ENCODE assay signal across 1 cellular context in the genomic region with DNA sequence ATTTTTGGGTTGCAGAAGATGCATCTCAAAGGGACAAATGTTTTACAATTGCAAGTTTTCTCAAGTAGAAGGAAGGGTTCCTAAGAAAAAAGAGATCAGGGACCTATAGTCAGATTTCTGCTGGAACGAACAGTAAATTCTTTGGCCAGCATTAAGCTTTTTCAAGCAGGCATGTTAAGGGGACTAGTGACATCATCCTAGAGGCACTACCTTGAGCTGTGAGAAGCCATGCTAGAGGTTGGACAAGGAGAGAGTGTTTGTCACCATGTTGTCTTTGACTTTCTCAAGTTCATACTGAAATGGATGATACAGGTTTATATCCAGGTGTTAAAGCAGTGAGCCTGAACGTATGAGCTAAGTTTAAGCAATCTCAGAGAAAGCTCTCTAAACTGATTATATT.
TF ChIP-seq lines count a peak whose summit lies in the region.

No MANE protein-coding gene starts in this region.

TF ChIP-seq in HepG2, 621 proteins besides CTCF, POLR2A, EP300 and RAD21 (continued from another document):
- TF ChIP-seq, protein P1, sequence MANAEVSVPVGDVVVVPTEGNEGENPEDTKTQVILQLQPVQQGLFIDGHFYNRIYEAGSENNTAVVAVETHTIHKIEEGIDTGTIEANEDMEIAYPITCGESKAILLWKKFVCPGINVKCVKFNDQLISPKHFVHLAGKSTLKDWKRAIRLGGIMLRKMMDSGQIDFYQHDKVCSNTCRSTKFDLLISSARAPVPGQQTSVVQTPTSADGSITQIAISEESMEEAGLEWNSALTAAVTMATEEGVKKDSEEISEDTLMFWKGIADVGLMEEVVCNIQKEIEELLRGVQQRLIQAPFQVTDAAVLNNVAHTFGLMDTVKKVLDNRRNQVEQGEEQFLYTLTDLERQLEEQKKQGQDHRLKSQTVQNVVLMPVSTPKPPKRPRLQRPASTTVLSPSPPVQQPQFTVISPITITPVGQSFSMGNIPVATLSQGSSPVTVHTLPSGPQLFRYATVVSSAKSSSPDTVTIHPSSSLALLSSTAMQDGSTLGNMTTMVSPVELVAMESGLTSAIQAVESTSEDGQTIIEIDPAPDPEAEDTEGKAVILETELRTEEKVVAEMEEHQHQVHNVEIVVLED (CRISPR knock-in tag; IDR thresholded peaks at IDR 0.05; ENCODE audit: borderline replicate concordance) = no peak
- TF ChIP-seq, protein P2, sequence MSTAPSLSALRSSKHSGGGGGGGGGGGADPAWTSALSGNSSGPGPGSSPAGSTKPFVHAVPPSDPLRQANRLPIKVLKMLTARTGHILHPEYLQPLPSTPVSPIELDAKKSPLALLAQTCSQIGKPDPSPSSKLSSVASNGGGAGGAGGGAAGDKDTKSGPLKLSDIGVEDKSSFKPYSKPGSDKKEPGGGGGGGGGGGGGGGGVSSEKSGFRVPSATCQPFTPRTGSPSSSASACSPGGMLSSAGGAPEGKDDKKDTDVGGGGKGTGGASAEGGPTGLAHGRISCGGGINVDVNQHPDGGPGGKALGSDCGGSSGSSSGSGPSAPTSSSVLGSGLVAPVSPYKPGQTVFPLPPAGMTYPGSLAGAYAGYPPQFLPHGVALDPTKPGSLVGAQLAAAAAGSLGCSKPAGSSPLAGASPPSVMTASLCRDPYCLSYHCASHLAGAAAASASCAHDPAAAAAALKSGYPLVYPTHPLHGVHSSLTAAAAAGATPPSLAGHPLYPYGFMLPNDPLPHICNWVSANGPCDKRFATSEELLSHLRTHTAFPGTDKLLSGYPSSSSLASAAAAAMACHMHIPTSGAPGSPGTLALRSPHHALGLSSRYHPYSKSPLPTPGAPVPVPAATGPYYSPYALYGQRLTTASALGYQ (CRISPR knock-in tag; IDR thresholded peaks at IDR 0.05) = peak; percentile 38; the same call in 1 of the 2 replicates
- TF ChIP-seq, protein P3, sequence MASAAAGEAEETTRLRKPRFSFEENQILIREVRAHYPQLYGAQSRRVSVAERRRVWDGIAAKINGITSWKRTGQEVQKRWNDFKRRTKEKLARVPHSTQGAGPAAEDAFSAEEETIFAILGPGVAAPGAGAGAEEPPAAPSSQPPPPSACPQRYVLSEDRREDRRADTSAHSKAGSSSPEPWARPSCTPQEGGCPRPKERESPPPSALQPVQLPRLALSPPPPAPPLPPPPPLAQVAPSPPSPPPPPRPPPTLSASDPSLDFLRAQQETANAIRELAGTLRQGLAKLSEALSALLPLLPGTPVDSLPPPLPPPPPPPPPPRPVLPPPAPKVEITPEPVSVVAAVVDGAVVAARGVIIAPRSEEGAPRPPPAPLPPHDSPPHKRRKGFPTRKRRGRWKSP (CRISPR knock-in tag; IDR thresholded peaks at IDR 0.05) = 0 out of 2 replicates have a peak, but pooled peaks have one; percentile 6
- TF ChIP-seq, protein P4, sequence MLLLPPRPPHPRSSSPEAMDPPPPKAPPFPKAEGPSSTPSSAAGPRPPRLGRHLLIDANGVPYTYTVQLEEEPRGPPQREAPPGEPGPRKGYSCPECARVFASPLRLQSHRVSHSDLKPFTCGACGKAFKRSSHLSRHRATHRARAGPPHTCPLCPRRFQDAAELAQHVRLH (CRISPR knock-in tag; IDR thresholded peaks at IDR 0.05; ENCODE audit: borderline replicate concordance, low read depth) = 0 out of 2 replicates have a peak, but pooled peaks have one; percentile 5
- TF ChIP-seq RBFOX2 (IDR thresholded peaks at IDR 0.05; ENCODE audit: low read depth, low read length) = 0 out of 2 replicates have a peak, but pooled peaks have one; percentile 21
- no peak for TF ChIP-seq ZNF772 (CRISPR knock-in tag; IDR thresholded peaks at IDR 0.05)
